ENCODE assay signal across 8 cellular contexts in genomic region chr15:25501828-25502446, GRCh38.
DNase-seq lines count a peak whose midpoint lies in the region; ATAC-seq and TF ChIP-seq lines count a peak whose summit lies in the region.

No MANE protein-coding gene starts in this region.

- H3K36me3 ChIP-seq in SK-N-SH (replicated peaks in 1 of 2; ENCODE audit: control insufficient read depth in 1 of 2, insufficient read depth in 2 of 2, low read length in 1 of 2) (no peaks in the 10 kb centered on the region), NT2/D1 (ENCODE audit: insufficient read depth, insufficient read length, low read length) (no peaks in the 10 kb centered on the region), neural progenitor cell (no peaks in the 10 kb centered on the region)

- TF ChIP-seq CTCF in SK-N-SH (IDR thresholded peaks at IDR 0.05) (peak; percentile 59), epithelial cell of proximal tubule (conservative IDR thresholded peaks at IDR 0.05; ENCODE audit: low read depth, low read length) (peak; percentile 64), neural progenitor cell (IDR thresholded peaks at IDR 0.05) (peak; percentile 75)

- H3K9me3 ChIP-seq in SK-N-SH (no peaks in the 10 kb centered on the region), NT2/D1 (ENCODE audit: insufficient read depth, low read length) (peaks cover 12% of the 10 kb centered on the region; the same call in 1 of the 2 replicates), neural progenitor cell (ENCODE audit: low read depth) (no peaks in the 10 kb centered on the region)

- H3K4me1 Mint-ChIP-seq in neural progenitor cell: peaks cover 2% of the 10 kb centered on the region

- H3K79me2 ChIP-seq in SK-N-SH (ENCODE audit: insufficient read depth) (no peaks in the 10 kb centered on the region), neural progenitor cell (ENCODE audit: low read depth) (no peaks in the 10 kb centered on the region)

- H3K27ac ChIP-seq in SK-N-SH (ENCODE audit: low read depth in 2 of 2, low read length in 1 of 2) (no peak overlapping the region), neural progenitor cell (no peak overlapping the region)

- no peak overlapping the region for H3K4me3 ChIP-seq in SK-N-SH (ENCODE audit: low read depth in 2 of 2, low read length in 1 of 2)
- no peak overlapping the region for H3K4me3 ChIP-seq in NT2/D1 (ENCODE audit: insufficient read length, low read depth)
- H3K4me3 ChIP-seq in epithelial cell of proximal tubule (ENCODE audit: low read depth, low read length): no peak overlapping the region
- H3K4me3 ChIP-seq in neural progenitor cell: no peak overlapping the region

- no peaks in the 10 kb centered on the region for H4K20me1 ChIP-seq in SK-N-SH (ENCODE audit: insufficient read depth)
- no peaks in the 10 kb centered on the region for H4K20me1 ChIP-seq in neural progenitor cell (ENCODE audit: low read depth)

- H3K9me2 ChIP-seq in SK-N-SH: no peaks in the 10 kb centered on the region

- no peaks in the 10 kb centered on the region for H3K36me3 Mint-ChIP-seq in neural progenitor cell

- no peaks in the 10 kb centered on the region for H3K27me3 ChIP-seq in SK-N-SH (ENCODE audit: insufficient read depth)
- H3K27me3 ChIP-seq in NT2/D1 (ENCODE audit: insufficient read depth, insufficient read length): no peaks in the 10 kb centered on the region
- H3K27me3 ChIP-seq in neural progenitor cell: no peaks in the 10 kb centered on the region

- H3K27ac Mint-ChIP-seq in neural progenitor cell: no peak overlapping the region

- H3K4me2 ChIP-seq in SK-N-SH (no peak overlapping the region), neural progenitor cell (no peak overlapping the region)

- peak; percentile 20 for DNase-seq in SK-N-SH
- DNase-seq in NT2/D1 (ENCODE audit: low read depth, low spot score): peak; percentile 55
- DNase-seq in epithelial cell of proximal tubule (ENCODE audit: low read depth): peak; percentile 6
- DNase-seq in neural progenitor cell (ENCODE audit: low spot score): peak; percentile 66
- DNase-seq in HK-2 (ENCODE audit: unreplicated experiment): no peak

- H3K4me1 ChIP-seq in SK-N-SH (ENCODE audit: control insufficient read depth in 1 of 2, insufficient read depth in 2 of 2, low read depth in 1 of 2, low read length in 1 of 2): no peaks in the 10 kb centered on the region; a peak in 1 of 4 replicates
- no peaks in the 10 kb centered on the region for H3K4me1 ChIP-seq in NT2/D1 (ENCODE audit: insufficient read depth, insufficient read length)
- no peaks in the 10 kb centered on the region for H3K4me1 ChIP-seq in neural progenitor cell

- no peak for ATAC-seq in SK-N-SH treated with all-trans-retinoic acid at 6 μM for 48 hours
- ATAC-seq in GM18520 (IDR thresholded peaks at IDR 0.05; ENCODE audit: unreplicated experiment): no peak
- ATAC-seq in GM21528 (IDR thresholded peaks at IDR 0.05; ENCODE audit: low FRiP score, unreplicated experiment): no peak

- H3K9ac ChIP-seq in SK-N-SH (no peak overlapping the region), NT2/D1 (ENCODE audit: insufficient read length, low read depth) (no peak overlapping the region), neural progenitor cell (no peak overlapping the region)

- no peak overlapping the region for H2AFZ ChIP-seq in SK-N-SH (ENCODE audit: low read depth)
- H2AFZ ChIP-seq in neural progenitor cell (replicated peaks): peak overlapping the region; percentile 48

- TF ChIP-seq EP300 in SK-N-SH (IDR thresholded peaks at IDR 0.05; ENCODE audit: borderline replicate concordance in 1 of 2, low read depth in 1 of 2, low read length in 1 of 2): no peak

- CTCF ChIA-PET in SK-N-SH (lab: Yijun Ruan, JAX): interaction anchor here (0.6 to 2.3 kb wide), 15 partner anchors 9 to 924 kb away, joined by 3 to 12 read pairs (median 3); no protein-coding TSS in a partner anchor

- TF ChIP-seq RAD21 in SK-N-SH (IDR thresholded peaks at IDR 0.05; ENCODE audit: low read length): peak; percentile 73

- 6% methylated on average over 5 of the region's 5 CpGs for WGBS in SK-N-SH (ENCODE audit: low lambda C conversion rate)

- H3K9me3 Mint-ChIP-seq in neural progenitor cell: peaks cover 7% of the 10 kb centered on the region

- peaks cover 4% of the 10 kb centered on the region for H3K27me3 Mint-ChIP-seq in neural progenitor cell (ENCODE audit: insufficient read depth, low read depth)

- POLR2A ChIA-PET in SK-N-SH (lab: Yijun Ruan, JAX): interaction anchor here (0.6 kb wide), 1 partner anchor 53 kb away, joined by 3 read pairs; no protein-coding TSS in a partner anchor

- no peaks in the 10 kb centered on the region for H3F3A ChIP-seq in SK-N-SH (replicated peaks; ENCODE audit: insufficient read depth)
- H3F3A ChIP-seq in neural progenitor cell (ENCODE audit: low read depth): no peaks in the 10 kb centered on the region

- no peak overlapping the region for H3K4me3 Mint-ChIP-seq in neural progenitor cell

TF ChIP-seq in SK-N-SH, 30 proteins besides CTCF, POLR2A, EP300 and RAD21:
- TF ChIP-seq SIN3A (IDR thresholded peaks at IDR 0.05; ENCODE audit: borderline replicate concordance, low read depth, low read length): no peak
- TF ChIP-seq EZH2phosphoT487 (IDR thresholded peaks at IDR 0.05; ENCODE audit: borderline replicate concordance, low read depth): no peak
- peak; percentile 28; the same call in 1 of the 2 replicates for TF ChIP-seq SMC3 (IDR thresholded peaks at IDR 0.05; ENCODE audit: low read depth, low read length)
- TF ChIP-seq MXI1 (IDR thresholded peaks at IDR 0.05; ENCODE audit: low read depth, low read length): peak; percentile 24; the same call in 1 of the 2 replicates
TF ChIP-seq in SK-N-SH: peak in this region for 2.

TF ChIP-seq in SK-N-SH treated with all-trans-retinoic acid at 6 μM for 48 hours, 23 proteins besides CTCF, POLR2A, EP300 and RAD21:
- TF ChIP-seq CREB5 (CRISPR knock-in tag; IDR thresholded peaks at IDR 0.05; ENCODE audit: low read depth): no peak
- TF ChIP-seq PATZ1 (CRISPR knock-in tag; IDR thresholded peaks at IDR 0.05; ENCODE audit: borderline replicate concordance): no peak
- TF ChIP-seq GLIS3 (CRISPR knock-in tag; IDR thresholded peaks at IDR 0.05): no peak
- no peak for TF ChIP-seq BACH2 (CRISPR knock-in tag; IDR thresholded peaks at IDR 0.05; ENCODE audit: borderline replicate concordance)
- no peak for TF ChIP-seq ZNF8 (CRISPR knock-in tag; IDR thresholded peaks at IDR 0.05)
- no peak for TF ChIP-seq ESRRG (CRISPR knock-in tag; IDR thresholded peaks at IDR 0.05)
- TF ChIP-seq ZNF565 (CRISPR knock-in tag; conservative IDR thresholded peaks at IDR 0.05; ENCODE audit: low read depth): no peak
